In the genomic region with DNA sequence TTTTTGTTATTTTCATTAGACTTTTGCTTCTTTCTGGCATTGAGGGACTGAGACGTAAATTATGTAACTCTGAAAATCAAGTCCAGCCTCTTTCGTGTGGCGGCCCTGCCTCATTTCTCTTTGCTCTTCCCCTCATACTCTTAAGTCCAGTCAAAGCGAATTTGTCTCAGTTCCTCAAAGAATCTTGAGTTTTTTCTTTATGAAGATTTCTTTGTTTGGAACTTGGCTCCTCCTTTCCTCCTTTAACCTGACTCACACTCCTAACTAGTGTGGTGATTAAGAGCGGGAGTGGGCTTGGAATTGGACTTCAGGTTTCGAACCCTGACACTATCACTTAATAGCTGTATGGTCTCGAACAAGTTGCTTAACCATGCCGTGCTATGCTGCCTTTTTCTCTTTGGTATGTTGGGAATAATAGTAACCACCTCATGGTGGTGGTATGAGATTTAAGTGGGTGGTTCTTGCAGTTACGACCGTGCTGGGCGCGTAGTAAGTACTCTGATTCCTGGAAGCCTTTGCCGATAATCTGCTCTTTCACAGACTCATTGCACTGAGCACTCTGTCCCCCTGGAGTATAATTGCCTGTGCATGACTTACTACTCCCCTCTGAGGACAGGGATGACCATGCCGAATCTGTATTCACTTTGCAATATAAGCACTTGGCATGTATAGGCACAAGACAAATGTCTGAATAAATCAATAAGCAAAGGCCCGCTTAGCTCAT, we compare ENCODE assay signal across 17 cellular contexts. TPM values are rescaled to one million over a fixed set of nuclear protein-coding genes. Genes with fewer than 3 reads are reported as not detected.
A peak's percentile ranks its signal among the peaks of the same experiment; 100 is the strongest.
DNase-seq lines count a peak whose midpoint lies in the region; ATAC-seq and TF ChIP-seq lines count a peak whose summit lies in the region.
"Had no signal": no experiment of that assay in that cellular context is flagged by ENCODE, and none has a peak within 500 bp of the region (broad histone marks: within the 10 kb centered on the region; RNA-seq: fewer than 3 reads in every experiment).

No MANE protein-coding gene starts in this region.

- peaks cover 51% of the 10 kb centered on the region for H3K79me2 ChIP-seq in GM23338 (replicated peaks; ENCODE audit: insufficient read depth)
- peaks cover 70% of the 10 kb centered on the region for H3K79me2 ChIP-seq in smooth muscle cell (ENCODE audit: low read depth)

- no peak overlapping the region; the same call in 1 of the 2 replicates for H3K27ac ChIP-seq in GM23338 (ENCODE audit: low read depth)
- H3K27ac ChIP-seq in right atrium auricular region, result peak overlapping the region; percentile 66 to 73
- H3K27ac ChIP-seq in smooth muscle cell (ENCODE audit: low read depth), result peak overlapping the region; percentile 12
- no peak overlapping the region for H3K27ac ChIP-seq in naive thymus-derived CD4-positive, alpha-beta T cell (ENCODE audit: low read depth, low read length)
- no peak overlapping the region for H3K27ac ChIP-seq in effector memory CD4-positive, alpha-beta T cell (ENCODE audit: insufficient read depth, low read length, poor library complexity, severe bottlenecking)
- H3K27ac ChIP-seq: suprapubic skin had no signal

- H3K27me3 ChIP-seq in GM23338 (ENCODE audit: insufficient read depth) (no peaks in the 10 kb centered on the region), adipocyte (replicated peaks; ENCODE audit: control insufficient read depth, insufficient read depth, low read length) (no peaks in the 10 kb centered on the region), right atrium auricular region (no peaks in the 10 kb centered on the region), smooth muscle cell (ENCODE audit: low read depth) (no peaks in the 10 kb centered on the region)
- no peaks in the 10 kb centered on the region for H3K27me3 ChIP-seq in naive thymus-derived CD4-positive, alpha-beta T cell (ENCODE audit: control insufficient read depth in 2 of 2, insufficient read depth in 2 of 2, low read length in 2 of 2)
- H3K27me3 ChIP-seq in effector memory CD4-positive, alpha-beta T cell (replicated peaks; ENCODE audit: control insufficient read depth, insufficient read depth, low read length, poor library complexity, severe bottlenecking), result no peaks in the 10 kb centered on the region
- H3K27me3 ChIP-seq: suprapubic skin had no signal

- H3K9ac ChIP-seq in adipocyte (ENCODE audit: low read length) (peak overlapping the region; percentile 61), smooth muscle cell (ENCODE audit: low read depth) (no peak overlapping the region)

- no peak overlapping the region for H3K4me3 Mint-ChIP-seq in GM23338
- no peak overlapping the region for H3K4me3 Mint-ChIP-seq in naive thymus-derived CD4-positive, alpha-beta T cell
- H3K4me3 Mint-ChIP-seq: activated naive CD4-positive, alpha-beta T cell treated with anti-CD3 and anti-CD28 coated beads, Interleukin-2, amount 10 ng/mL, durations not matched to agents 7 days and 5 days had no signal

- H3K36me3 Mint-ChIP-seq in GM23338 (ENCODE audit: low read depth), result no peaks in the 10 kb centered on the region
- H3K36me3 Mint-ChIP-seq in naive thymus-derived CD4-positive, alpha-beta T cell, result peaks cover 0 to 10% (median 0%) of the 10 kb centered on the region in 5 donors
- H3K36me3 Mint-ChIP-seq: activated naive CD4-positive, alpha-beta T cell treated with anti-CD3 and anti-CD28 coated beads, Interleukin-2, amount 10 ng/mL, durations not matched to agents 7 days and 5 days had no signal

- H3K9me2 ChIP-seq in GM23338 (ENCODE audit: insufficient read depth), result no peaks in the 10 kb centered on the region

- TF ChIP-seq CTCF in GM23338 (conservative IDR thresholded peaks at IDR 0.05; ENCODE audit: low read depth in 2 of 2) (no peak), right atrium auricular region (IDR thresholded peaks at IDR 0.05) (no peak), smooth muscle cell (IDR thresholded peaks at IDR 0.05; ENCODE audit: borderline replicate concordance, insufficient read depth, poor library complexity, severe bottlenecking) (no peak)

- 83% methylated on average over 15 of the region's 15 CpGs for WGBS in smooth muscle cell (ENCODE audit: low lambda C conversion rate)

- H3K9me3 Mint-ChIP-seq in GM23338, result no peaks in the 10 kb centered on the region
- H3K9me3 Mint-ChIP-seq in naive thymus-derived CD4-positive, alpha-beta T cell, result no peaks in the 10 kb centered on the region
- H3K9me3 Mint-ChIP-seq: activated naive CD4-positive, alpha-beta T cell treated with anti-CD3 and anti-CD28 coated beads, Interleukin-2, amount 10 ng/mL, durations not matched to agents 7 days and 5 days had no signal

- ATAC-seq in GM23338 (peak; percentile 23; the same call in 1 of the 3 replicates), left colon (no peak)
- ATAC-seq in naive thymus-derived CD4-positive, alpha-beta T cell, result no peak
- ATAC-seq: esophagus mucosa had no signal

- H3K4me3 ChIP-seq in GM23338, result no peak overlapping the region
- peak overlapping the region; percentile 72 for H3K4me3 ChIP-seq in adipocyte (ENCODE audit: low read length)
- H3K4me3 ChIP-seq in right atrium auricular region, result no peak overlapping the region
- H3K4me3 ChIP-seq in smooth muscle cell, result no peak overlapping the region
- no peak overlapping the region for H3K4me3 ChIP-seq in naive thymus-derived CD4-positive, alpha-beta T cell (ENCODE audit: low read length)
- no peak overlapping the region for H3K4me3 ChIP-seq in effector memory CD4-positive, alpha-beta T cell (ENCODE audit: insufficient read depth, low read depth, low read length, poor library complexity, severe bottlenecking)
- H3K4me3 ChIP-seq: suprapubic skin had no signal

- H4K20me1 ChIP-seq in GM23338 (replicated peaks; ENCODE audit: insufficient read depth) (no peaks in the 10 kb centered on the region), smooth muscle cell (ENCODE audit: low read depth) (peaks cover 17% of the 10 kb centered on the region)

- H3K4me2 ChIP-seq in GM23338 (no peak overlapping the region), smooth muscle cell (no peak overlapping the region)

- H3K27ac Mint-ChIP-seq in GM23338, result peak overlapping the region; percentile 46; the same call in 1 of the 2 replicates
- H3K27ac Mint-ChIP-seq in naive thymus-derived CD4-positive, alpha-beta T cell, result no peak overlapping the region
- H3K27ac Mint-ChIP-seq: activated naive CD4-positive, alpha-beta T cell treated with anti-CD3 and anti-CD28 coated beads, Interleukin-2, amount 10 ng/mL, durations not matched to agents 7 days and 5 days had no signal

- H3K36me3 ChIP-seq in GM23338 (ENCODE audit: insufficient read depth) (no peaks in the 10 kb centered on the region), adipocyte (ENCODE audit: control insufficient read depth, insufficient read depth, low read length, severe bottlenecking) (no peaks in the 10 kb centered on the region), right atrium auricular region (no peaks in the 10 kb centered on the region), smooth muscle cell (ENCODE audit: low read depth) (no peaks in the 10 kb centered on the region)
- no peaks in the 10 kb centered on the region for H3K36me3 ChIP-seq in naive thymus-derived CD4-positive, alpha-beta T cell (ENCODE audit: control insufficient read depth in 2 of 3, insufficient read depth in 3 of 3, low read length in 3 of 3)
- no peaks in the 10 kb centered on the region for H3K36me3 ChIP-seq in effector memory CD4-positive, alpha-beta T cell (ENCODE audit: control insufficient read depth, insufficient read depth, low read length)
- H3K36me3 ChIP-seq: suprapubic skin had no signal

- intact Hi-C loops in naive thymus-derived CD4-positive, alpha-beta T cell (cut with micrococcal nuclease), result no loop called here
- intact Hi-C loops in left colon (cut with DNase I, micrococcal nuclease), result no loop called here

- POLR2A ChIA-PET in naive thymus-derived CD4-positive, alpha-beta T cell (lab: Charles Lee), result interaction anchor here (0.5 kb wide), 1 partner anchor 13 kb away, joined by 3 read pairs; no protein-coding TSS in a partner anchor

- H3K4me1 ChIP-seq in GM23338 (ENCODE audit: insufficient read depth) (no peaks in the 10 kb centered on the region), adipocyte (ENCODE audit: control insufficient read depth, insufficient read depth, low read length) (peaks cover 55% of the 10 kb centered on the region), right atrium auricular region (peaks cover 0 to 83% of the 10 kb centered on the region in 2 donors), smooth muscle cell (ENCODE audit: low read depth) (peaks cover 10% of the 10 kb centered on the region)
- no peaks in the 10 kb centered on the region for H3K4me1 ChIP-seq in naive thymus-derived CD4-positive, alpha-beta T cell (ENCODE audit: control insufficient read depth in 2 of 2, insufficient read depth in 2 of 2, low read length in 2 of 2)
- H3K4me1 ChIP-seq in effector memory CD4-positive, alpha-beta T cell (ENCODE audit: control insufficient read depth, insufficient read depth, low read length, poor library complexity, severe bottlenecking), result no peaks in the 10 kb centered on the region

- peaks cover 2% of the 10 kb centered on the region for H3K27me3 Mint-ChIP-seq in GM23338 (ENCODE audit: insufficient read depth, low read depth, poor library complexity)
- peaks cover 0 to 3% (median 0%) of the 10 kb centered on the region in 5 donors for H3K27me3 Mint-ChIP-seq in naive thymus-derived CD4-positive, alpha-beta T cell
- H3K27me3 Mint-ChIP-seq: activated naive CD4-positive, alpha-beta T cell treated with anti-CD3 and anti-CD28 coated beads, Interleukin-2, amount 10 ng/mL, durations not matched to agents 7 days and 5 days had no signal

- H3F3A ChIP-seq in GM23338 (replicated peaks; ENCODE audit: low read depth) (no peaks in the 10 kb centered on the region), smooth muscle cell (ENCODE audit: low read depth) (no peaks in the 10 kb centered on the region)

- H3K4me1 Mint-ChIP-seq in GM23338, result peaks cover 47% of the 10 kb centered on the region
- peaks cover 16 to 29% (median 22%) of the 10 kb centered on the region in 7 donors for H3K4me1 Mint-ChIP-seq in naive thymus-derived CD4-positive, alpha-beta T cell

- H2AFZ ChIP-seq in GM23338 (no peak overlapping the region), smooth muscle cell (ENCODE audit: low read depth) (no peak overlapping the region)

- H3K9me3 ChIP-seq in adipocyte (ENCODE audit: control insufficient read depth, low read length) (no peaks in the 10 kb centered on the region), right atrium auricular region (no peaks in the 10 kb centered on the region), smooth muscle cell (replicated peaks; ENCODE audit: low read depth) (no peaks in the 10 kb centered on the region)
- no peaks in the 10 kb centered on the region for H3K9me3 ChIP-seq in naive thymus-derived CD4-positive, alpha-beta T cell (ENCODE audit: control insufficient read depth in 2 of 3, low read length in 3 of 3)
- H3K9me3 ChIP-seq in effector memory CD4-positive, alpha-beta T cell (ENCODE audit: control insufficient read depth, low read length), result no peaks in the 10 kb centered on the region
- H3K9me3 ChIP-seq: suprapubic skin had no signal

- CTCF ChIA-PET in naive thymus-derived CD4-positive, alpha-beta T cell (lab: Charles Lee), result no interaction called here

- DNase-seq in GM23338 (ENCODE audit: low spot score) (no peak), adipocyte (ENCODE audit: low read depth) (no peak), right atrium auricular region (ENCODE audit: low spot score) (no peak), smooth muscle cell (lab: John Stamatoyannopoulos, UW; ENCODE audit: unreplicated experiment) (no peak), left colon (no peak), T1000 (lab: John Stamatoyannopoulos, UW) (no peak)
- DNase-seq in naive thymus-derived CD4-positive, alpha-beta T cell, result no peak
- no peak for DNase-seq in effector memory CD4-positive, alpha-beta T cell
- DNase-seq: activated CD4-positive, alpha-beta T cell treated with anti-CD3 and anti-CD28 coated beads, Interleukin-2, amount 50 U/mL, for 4 hours; activated naive CD4-positive, alpha-beta T cell treated with anti-CD3 and anti-CD28 coated beads, Interleukin-2, amount 10 ng/mL, durations not matched to agents 7 days and 5 days; Calu3; mesendoderm; NCI-H2029; NCI-H526 treated with DMSO at 0.1 percent for 48 hours; stimulated activated CD4-positive, alpha-beta T cell treated with anti-CD3 and anti-CD28 coated beads, Interleukin-2, amount 100 ng/mL, for 24 hours had no signal

RNA-seq across cellular contexts. Expression of gene FNIP2, which starts 19.1 kb away (rescaled TPM):
- 17.2 and 32.4 TPM in 2 replicates for total RNA-seq in GM23338 (2014; rRNA removed; shearing (Covaris generic))
- polyA plus RNA-seq in GM23338 (2016; fragmentation: Nextera tagmentation; extraction: Ambion mirVana) (2.7 TPM in 2 replicates), smooth muscle cell (10.4 and 11.2 TPM in 2 replicates)
- total RNA-seq in right atrium auricular region (10 to 100 TPM; 38.3 to 42.4 TPM), smooth muscle cell (27.6 and 36.3 TPM in 2 replicates), left colon (10 to 100 TPM; 69.0 TPM)
- 10 to 100 TPM in 4 of 5 experiments, 1 to 10 TPM in 1; 9.8 to 19.5 (median 11.5) TPM for total RNA-seq in naive thymus-derived CD4-positive, alpha-beta T cell
- 1 to 10 TPM; 2.3 to 3.9 TPM for polyA plus RNA-seq in naive thymus-derived CD4-positive, alpha-beta T cell

Comparison
In these comparisons a context has a peak if more than half of its experiments do, and no peak if none do; other contexts are left out.
1. H3K27ac ChIP-seq: peak in right atrium auricular region (2 of 2) and smooth muscle cell (single experiment); none in GM23338 (single experiment), naive thymus-derived CD4-positive, alpha-beta T cell (single experiment) and effector memory CD4-positive, alpha-beta T cell (single experiment).